ENCODE assay signal across 17 cellular contexts in genomic region chr15:84976746-84977345, GRCh38. TPM values are rescaled to one million over a fixed set of nuclear protein-coding genes. Genes with fewer than 3 reads are reported as not detected.
DNase-seq lines count a peak whose midpoint lies in the region; ATAC-seq and TF ChIP-seq lines count a peak whose summit lies in the region.
"Had no signal": no experiment of that assay in that cellular context is flagged by ENCODE, and none has a peak within 500 bp of the region (broad histone marks: within the 10 kb centered on the region; RNA-seq: fewer than 3 reads in every experiment).

No MANE protein-coding gene starts in this region.

- TF ChIP-seq POLR2A in GM18505 (IDR thresholded peaks at IDR 0.05; ENCODE audit: borderline replicate concordance, extremely low read depth, insufficient read depth, insufficient read length) = peak; percentile 18

- peaks cover 8 to 13% of the 10 kb centered on the region in 2 donors for H3K4me1 Mint-ChIP-seq in stimulated activated naive B cell treated with anti-CD40 and anti-IgM and Interleukin-4, amounts not matched to agents 10 μg/mL and 1 μg/mL and 100 μg/mL, for 72 hours

- H3K36me3 Mint-ChIP-seq in stimulated activated naive B cell treated with anti-CD40 and anti-IgM and Interleukin-4, amounts not matched to agents 10 μg/mL and 1 μg/mL and 100 μg/mL, for 72 hours = no peaks in the 10 kb centered on the region
- H3K36me3 Mint-ChIP-seq: T-cell had no signal

- no peak overlapping the region for H3K4me3 ChIP-seq in epithelial cell of proximal tubule (ENCODE audit: low read depth, low read length)

- H3K9me3 Mint-ChIP-seq in stimulated activated naive B cell treated with anti-CD40 and anti-IgM and Interleukin-4, amounts not matched to agents 10 μg/mL and 1 μg/mL and 100 μg/mL, for 72 hours = no peaks in the 10 kb centered on the region
- H3K9me3 Mint-ChIP-seq: HFFc6, T-cell had no signal

- no peak overlapping the region for H3K4me3 Mint-ChIP-seq in stimulated activated naive B cell treated with anti-CD40 and anti-IgM and Interleukin-4, amounts not matched to agents 10 μg/mL and 1 μg/mL and 100 μg/mL, for 72 hours
- H3K4me3 Mint-ChIP-seq: HFFc6, T-cell had no signal

- ATAC-seq in GM18505 (IDR thresholded peaks at IDR 0.05; ENCODE audit: unreplicated experiment) (no peak), GM19351 (IDR thresholded peaks at IDR 0.05; ENCODE audit: unreplicated experiment) (no peak)
- ATAC-seq in stimulated activated naive B cell treated with anti-CD40 and anti-IgM and Interleukin-4, amounts not matched to agents 10 μg/mL and 1 μg/mL and 100 μg/mL, for 72 hours (replicated peaks) = no peak
- ATAC-seq: T-cell had no signal

- peaks cover 0 to 11% of the 10 kb centered on the region in 2 donors for H3K27me3 Mint-ChIP-seq in stimulated activated naive B cell treated with anti-CD40 and anti-IgM and Interleukin-4, amounts not matched to agents 10 μg/mL and 1 μg/mL and 100 μg/mL, for 72 hours
- H3K27me3 Mint-ChIP-seq: T-cell had no signal

- DNase-seq in NCI-H82 treated with DMSO at 0.1 percent for 48 hours (lab: John Stamatoyannopoulos, UW; ENCODE audit: unreplicated experiment) = peak; percentile 25
- DNase-seq in epithelial cell of proximal tubule (ENCODE audit: low read depth) = peak; percentile 53
- no peak for DNase-seq in stimulated activated naive B cell treated with anti-CD40 and anti-IgM and Interleukin-4, amounts not matched to agents 10 μg/mL and 1 μg/mL and 100 μg/mL, for 72 hours
- no peak for DNase-seq in stimulated activated CD4-positive, alpha-beta T cell treated with anti-CD3 and anti-CD28 coated beads, Interleukin-4, amount 100 ng/mL, for 4 hours
- no peak for DNase-seq in NCI-H146 treated with DMSO at 0.1 percent for 48 hours (lab: John Stamatoyannopoulos, UW; ENCODE audit: unreplicated experiment)
- DNase-seq: ACHN, C1 segment of cervical spinal cord, DMS79, HFFc6, KBM-7, NCI-H1105, NCI-H1694, SHP77, SK-N-SH, T-cell had no signal

- TF ChIP-seq CTCF in epithelial cell of proximal tubule (conservative IDR thresholded peaks at IDR 0.05; ENCODE audit: low read depth, low read length) = no peak

- H3K27ac Mint-ChIP-seq in stimulated activated naive B cell treated with anti-CD40 and anti-IgM and Interleukin-4, amounts not matched to agents 10 μg/mL and 1 μg/mL and 100 μg/mL, for 72 hours = peak overlapping the region; percentile 66
- H3K27ac Mint-ChIP-seq: HFFc6 had no signal

RNA-seq across cellular contexts. Expression of gene PDE8A, which starts 4.8 kb away (rescaled TPM):
- 14.9 and 24.6 TPM in 2 replicates for total RNA-seq in epithelial cell of proximal tubule

Comparison
In these comparisons a context has a peak if more than half of its experiments do, and no peak if none do; other contexts are left out.
1. DNase-seq: peak in NCI-H82 treated with DMSO at 0.1 percent for 48 hours (single experiment) and epithelial cell of proximal tubule (single experiment); none in stimulated activated naive B cell treated with anti-CD40 and anti-IgM and Interleukin-4, amounts not matched to agents 10 μg/mL and 1 μg/mL and 100 μg/mL, for 72 hours (single experiment), stimulated activated CD4-positive, alpha-beta T cell treated with anti-CD3 and anti-CD28 coated beads, Interleukin-4, amount 100 ng/mL, for 4 hours (0 of 2) and NCI-H146 treated with DMSO at 0.1 percent for 48 hours (single experiment).